8 cellular contexts compared by ENCODE assay signal in the genomic region with DNA sequence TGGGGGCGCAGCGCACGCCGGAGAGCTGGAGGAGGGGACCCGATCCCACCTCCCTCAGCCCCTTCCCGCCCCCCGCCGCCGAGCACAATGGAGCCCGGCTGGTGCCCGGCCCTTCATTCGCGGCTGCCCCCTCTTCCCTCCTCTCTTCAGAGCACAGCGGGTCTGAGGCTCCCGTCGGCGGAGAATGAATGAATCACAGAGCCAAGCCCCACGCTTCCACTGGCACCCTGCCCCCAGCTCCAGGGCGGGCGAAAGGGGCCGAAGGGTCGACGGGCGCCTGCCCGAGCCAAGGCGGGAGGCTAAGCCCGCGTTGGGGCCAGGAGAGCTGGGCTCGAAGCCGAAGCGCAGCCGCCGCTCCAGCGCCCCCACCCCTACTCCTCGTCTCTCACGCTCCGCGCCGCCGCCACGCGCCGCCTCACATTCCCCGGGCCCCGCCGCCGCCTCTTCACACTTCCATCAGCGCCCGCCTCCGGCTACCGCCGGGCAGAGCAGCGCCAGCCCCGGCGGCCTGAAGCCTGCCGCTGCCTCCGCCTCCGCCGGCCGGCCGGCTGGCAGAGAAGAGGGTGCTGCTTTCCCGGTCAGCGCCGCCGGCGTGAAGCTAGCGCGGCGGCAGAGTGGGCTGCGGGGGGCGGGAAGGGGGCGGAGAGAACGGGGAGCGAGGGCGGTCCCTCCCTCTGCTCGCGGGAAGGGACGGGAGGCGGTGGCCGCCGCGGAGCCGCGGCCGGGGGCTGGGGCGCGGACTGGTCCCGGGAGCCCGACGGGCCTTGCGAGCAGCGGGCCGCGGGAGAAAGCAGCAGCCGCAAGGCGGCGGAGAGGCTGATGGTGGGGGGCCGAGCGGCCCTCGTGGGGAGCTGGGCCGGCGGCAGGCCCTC. TPM values are rescaled to one million over a fixed set of nuclear protein-coding genes. Genes with fewer than 3 reads are reported as not detected.
A peak's percentile ranks its signal among the peaks of the same experiment; 100 is the strongest.
DNase-seq lines count a peak whose midpoint lies in the region; ATAC-seq and TF ChIP-seq lines count a peak whose summit lies in the region.

A gene with protein sequence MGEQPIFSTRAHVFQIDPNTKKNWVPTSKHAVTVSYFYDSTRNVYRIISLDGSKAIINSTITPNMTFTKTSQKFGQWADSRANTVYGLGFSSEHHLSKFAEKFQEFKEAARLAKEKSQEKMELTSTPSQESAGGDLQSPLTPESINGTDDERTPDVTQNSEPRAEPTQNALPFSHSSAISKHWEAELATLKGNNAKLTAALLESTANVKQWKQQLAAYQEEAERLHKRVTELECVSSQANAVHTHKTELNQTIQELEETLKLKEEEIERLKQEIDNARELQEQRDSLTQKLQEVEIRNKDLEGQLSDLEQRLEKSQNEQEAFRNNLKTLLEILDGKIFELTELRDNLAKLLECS (minus strand): TSS at position 616 of the 872 bp plus-strand sequence. CDS start 1,360 bp downstream, outside the sequence.

- H3K4me1 ChIP-seq in HUES48 (ENCODE audit: control insufficient read depth, insufficient read depth, low read length), result peaks cover 43% of the 10 kb centered on the region
- peaks cover 26% of the 10 kb centered on the region for H3K4me1 ChIP-seq in neural progenitor cell

- peak; percentile 60 for ATAC-seq in GM21515 (IDR thresholded peaks at IDR 0.05; ENCODE audit: unreplicated experiment)

- peak within 1 kb of the TSS; percentile 97 for H3K27ac Mint-ChIP-seq in neural progenitor cell

- DNase-seq in DMS53 (lab: John Stamatoyannopoulos, UW), result peak; percentile 92
- peak; percentile 86 for DNase-seq in RPMI8226
- DNase-seq in activated gamma-delta T cell (lab: John Stamatoyannopoulos, UW), result peak; percentile 70
- DNase-seq in fibroblast of the conjunctiva (ENCODE audit: low read depth), result peak; percentile 48
- DNase-seq in neural progenitor cell (ENCODE audit: low spot score), result peak; percentile 92
- peak; percentile 54 for DNase-seq in stromal cell of bone marrow (ENCODE audit: low read depth)

- H3K36me3 ChIP-seq in HUES48 (ENCODE audit: control insufficient read depth, insufficient read depth, low read length) (no peaks in the 10 kb centered on the region), neural progenitor cell (no peaks in the 10 kb centered on the region)

- H3K4me3 ChIP-seq in HUES48 (ENCODE audit: low read depth, low read length), result peak within 1 kb of the TSS; percentile 86
- peak within 1 kb of the TSS; percentile 93 for H3K4me3 ChIP-seq in neural progenitor cell

- H3F3A ChIP-seq in neural progenitor cell (ENCODE audit: low read depth), result peaks cover 39% of the 10 kb centered on the region

- H3K9ac ChIP-seq in HUES48 (ENCODE audit: low read depth, low read length), result peak within 1 kb of the TSS; percentile 91
- H3K9ac ChIP-seq in neural progenitor cell, result peak within 1 kb of the TSS; percentile 69

- H4K20me1 ChIP-seq in neural progenitor cell (ENCODE audit: low read depth), result peaks cover 44% of the 10 kb centered on the region

- TF ChIP-seq CTCF in neural progenitor cell (IDR thresholded peaks at IDR 0.05), result no peak

- peak within 1 kb of the TSS; percentile 27 for H2AFZ ChIP-seq in neural progenitor cell (replicated peaks)

- H3K27me3 ChIP-seq in HUES48 (ENCODE audit: control insufficient read depth, insufficient read depth, low read length) (no peaks in the 10 kb centered on the region), neural progenitor cell (no peaks in the 10 kb centered on the region)

- H3K27ac ChIP-seq in HUES48 (ENCODE audit: low read depth, low read length) (peak within 1 kb of the TSS; percentile 98), neural progenitor cell (peak within 1 kb of the TSS; percentile 95)

- H3K4me1 Mint-ChIP-seq in neural progenitor cell, result peaks cover 32% of the 10 kb centered on the region

- H3K27me3 Mint-ChIP-seq in neural progenitor cell (ENCODE audit: insufficient read depth, low read depth), result no peaks in the 10 kb centered on the region

- peak within 1 kb of the TSS; percentile 98 for H3K4me3 Mint-ChIP-seq in neural progenitor cell

- H3K4me2 ChIP-seq in neural progenitor cell, result peak within 1 kb of the TSS; percentile 94

- H3K9me3 Mint-ChIP-seq in neural progenitor cell, result no peaks in the 10 kb centered on the region

- peaks cover 45% of the 10 kb centered on the region for H3K79me2 ChIP-seq in neural progenitor cell (ENCODE audit: low read depth)

- no peaks in the 10 kb centered on the region for H3K9me3 ChIP-seq in HUES48 (ENCODE audit: control insufficient read depth, insufficient read depth, low read length)
- H3K9me3 ChIP-seq in neural progenitor cell (ENCODE audit: low read depth), result no peaks in the 10 kb centered on the region

- no peaks in the 10 kb centered on the region for H3K36me3 Mint-ChIP-seq in neural progenitor cell

RNA-seq across cellular contexts. Expression of the gene that starts here (rescaled TPM):
- 30.8 and 41.6 TPM in 2 replicates for total RNA-seq in neural progenitor cell (ENCODE audit: low replicate concordance)

Comparison
In these comparisons a context has a peak if more than half of its experiments do, and no peak if none do; other contexts are left out.
1. Peak in every context shown above with its lines: DNase-seq, ATAC-seq, H3K4me3 ChIP-seq and H3K27ac ChIP-seq.